22 cellular contexts compared by ENCODE assay signal in genomic region chr3:88336894-88337293, GRCh38.
"Had no signal": no experiment of that assay in that cellular context is flagged by ENCODE, and none has a peak within 500 bp of the region (broad histone marks: within the 10 kb centered on the region; RNA-seq: fewer than 3 reads in every experiment).

No MANE protein-coding gene starts in this region.

- H3K27me3 ChIP-seq: colonic mucosa, dorsolateral prefrontal cortex, esophagus muscularis mucosa, foreskin keratinocyte, gastrocnemius medialis, gastroesophageal sphincter, heart left ventricle, heart right ventricle had no signal

- H3K27ac ChIP-seq: colonic mucosa, coronary artery, dorsolateral prefrontal cortex, epithelial cell of prostate, esophagus muscularis mucosa, foreskin keratinocyte, gastrocnemius medialis, gastroesophageal sphincter, heart left ventricle, heart right ventricle had no signal

- H3K36me3 ChIP-seq: colonic mucosa, esophagus muscularis mucosa, gastrocnemius medialis, gastroesophageal sphincter, heart left ventricle, heart right ventricle had no signal

- H3K4me3 ChIP-seq: colonic mucosa, coronary artery, dorsolateral prefrontal cortex, esophagus muscularis mucosa, gastrocnemius medialis, gastroesophageal sphincter, heart left ventricle, heart right ventricle had no signal

- DNase-seq: colonic mucosa; cortex of kidney; dermis blood vessel endothelial cell; dorsolateral prefrontal cortex; effector CD4-positive, alpha-beta T cell; effector CD8-positive, alpha-beta T cell; effector memory CD4-positive, alpha-beta T cell; effector memory CD8-positive, alpha-beta T cell; endodermal cell; erythroblast; foreskin fibroblast; foreskin melanocyte; gastrocnemius medialis; glutamatergic neuron; head of caudate nucleus; heart left ventricle; heart right ventricle had no signal

- H3K4me1 ChIP-seq: colonic mucosa, esophagus muscularis mucosa, foreskin keratinocyte, gastrocnemius medialis, gastroesophageal sphincter, heart left ventricle, heart right ventricle had no signal

- H3K9me3 ChIP-seq: colonic mucosa, gastrocnemius medialis had no signal
